ENCODE assay signal across 7 cellular contexts in genomic region chr1:88683516-88683847, GRCh38. TPM values are rescaled to one million over a fixed set of nuclear protein-coding genes. Genes with fewer than 3 reads are reported as not detected.
DNase-seq lines count a peak whose midpoint lies in the region; ATAC-seq and TF ChIP-seq lines count a peak whose summit lies in the region.

No MANE protein-coding gene starts in this region.

- H3K4me3 ChIP-seq in OCI-LY3 (ENCODE audit: low read length) (peak overlapping the region; percentile 96), rectal smooth muscle tissue (ENCODE audit: low read length) (peak overlapping the region; percentile 89)

- peak overlapping the region; percentile 87 for H3K4me2 ChIP-seq in OCI-LY3 (ENCODE audit: low read length)

- peak overlapping the region; percentile 87 for H3K9ac ChIP-seq in OCI-LY3 (ENCODE audit: low read length)
- peak overlapping the region; percentile 97 for H3K9ac ChIP-seq in rectal smooth muscle tissue (ENCODE audit: low read length)

- no peak for TF ChIP-seq CTCF in OCI-LY3 (IDR thresholded peaks at IDR 0.05; ENCODE audit: low read depth, low read length)

- 0 out of 2 replicates have a peak, but pooled peaks cover 4% of the 10 kb centered on the region for H4K20me1 ChIP-seq in OCI-LY3 (ENCODE audit: insufficient read depth, low read length)

- H3K9me3 ChIP-seq in OCI-LY3 (ENCODE audit: insufficient read depth, low read length) = no peaks in the 10 kb centered on the region

- H3K4me1 Mint-ChIP-seq in activated T-helper 2 cell treated with anti-CD3 and anti-CD28 coated beads, Interferon-gamma antibody, Interleukin-2, Interleukin-4, amounts not matched to agents 10 μg/mL and 5 μg/mL and 100 μg/mL, durations not matched to agents 14 hours and 24 hours and 36 hours (ENCODE audit: low read depth) = peaks cover 20% of the 10 kb centered on the region

- DNase-seq in activated T-helper 2 cell treated with anti-CD3 and anti-CD28 coated beads, Interferon-gamma antibody, Interleukin-2, Interleukin-4, amounts not matched to agents 10 μg/mL and 5 μg/mL and 100 μg/mL, durations not matched to agents 14 hours and 24 hours and 36 hours (ENCODE audit: low spot score) = no peak
- peak in 36 of 42 donors; percentile 6 to 66 (median 32) for DNase-seq in head of caudate nucleus
- no peak for DNase-seq in putamen (ENCODE audit: low spot score)

- intact Hi-C loops in activated T-helper 2 cell treated with anti-CD3 and anti-CD28 coated beads, Interferon-gamma antibody, Interleukin-2, Interleukin-4, amounts not matched to agents 10 μg/mL and 5 μg/mL and 100 μg/mL, durations not matched to agents 14 hours and 24 hours and 36 hours (cut with micrococcal nuclease) = loop anchor here (5.0 to 10.0 kb wide), 3 partner anchors 1349 to 1989 kb away; partner anchors contain the start of genes HS2ST1 and SELENOF
- intact Hi-C loops in head of caudate nucleus (cut with DNase I) = no loop called here

- H3K4me3 Mint-ChIP-seq in activated T-helper 2 cell treated with anti-CD3 and anti-CD28 coated beads, Interferon-gamma antibody, Interleukin-2, Interleukin-4, amounts not matched to agents 10 μg/mL and 5 μg/mL and 100 μg/mL, durations not matched to agents 14 hours and 24 hours and 36 hours (ENCODE audit: low read depth) = peak overlapping the region; percentile 99

- no peaks in the 10 kb centered on the region for H3K9me3 Mint-ChIP-seq in activated T-helper 2 cell treated with anti-CD3 and anti-CD28 coated beads, Interferon-gamma antibody, Interleukin-2, Interleukin-4, amounts not matched to agents 10 μg/mL and 5 μg/mL and 100 μg/mL, durations not matched to agents 14 hours and 24 hours and 36 hours

- peak overlapping the region; percentile 91 for H2AFZ ChIP-seq in OCI-LY3 (ENCODE audit: low read depth, low read length)

- no peaks in the 10 kb centered on the region for H3K36me3 ChIP-seq in OCI-LY3 (replicated peaks; ENCODE audit: low read depth, low read length)
- no peaks in the 10 kb centered on the region for H3K36me3 ChIP-seq in rectal smooth muscle tissue (ENCODE audit: control insufficient read depth, insufficient read depth, low read length)

- ATAC-seq in GM18868 (IDR thresholded peaks at IDR 0.05; ENCODE audit: unreplicated experiment) (peak; percentile 22), HG02884 (IDR thresholded peaks at IDR 0.05; ENCODE audit: unreplicated experiment) (peak; percentile 23)

- peak overlapping the region; percentile 88 for H3K27ac ChIP-seq in OCI-LY3 (ENCODE audit: low read length)
- H3K27ac ChIP-seq in rectal smooth muscle tissue (ENCODE audit: low read depth, low read length) = peak overlapping the region; percentile 95

- H3K27me3 ChIP-seq in OCI-LY3 (ENCODE audit: low read depth, low read length) = no peaks in the 10 kb centered on the region
- no peaks in the 10 kb centered on the region for H3K27me3 ChIP-seq in rectal smooth muscle tissue (ENCODE audit: control insufficient read depth, insufficient read depth, low read length)

- H3K79me2 ChIP-seq in OCI-LY3 (ENCODE audit: low read length) = peaks cover 46% of the 10 kb centered on the region

- H3K27ac Mint-ChIP-seq in activated T-helper 2 cell treated with anti-CD3 and anti-CD28 coated beads, Interferon-gamma antibody, Interleukin-2, Interleukin-4, amounts not matched to agents 10 μg/mL and 5 μg/mL and 100 μg/mL, durations not matched to agents 14 hours and 24 hours and 36 hours = peak overlapping the region; percentile 98

- no peaks in the 10 kb centered on the region for H3K36me3 Mint-ChIP-seq in activated T-helper 2 cell treated with anti-CD3 and anti-CD28 coated beads, Interferon-gamma antibody, Interleukin-2, Interleukin-4, amounts not matched to agents 10 μg/mL and 5 μg/mL and 100 μg/mL, durations not matched to agents 14 hours and 24 hours and 36 hours (ENCODE audit: low read depth)

- peaks cover 16% of the 10 kb centered on the region for H3K4me1 ChIP-seq in OCI-LY3 (ENCODE audit: low read length)
- peaks cover 9% of the 10 kb centered on the region for H3K4me1 ChIP-seq in rectal smooth muscle tissue (ENCODE audit: control insufficient read depth, insufficient read depth, low read length)

- peaks cover 9% of the 10 kb centered on the region for H3K27me3 Mint-ChIP-seq in activated T-helper 2 cell treated with anti-CD3 and anti-CD28 coated beads, Interferon-gamma antibody, Interleukin-2, Interleukin-4, amounts not matched to agents 10 μg/mL and 5 μg/mL and 100 μg/mL, durations not matched to agents 14 hours and 24 hours and 36 hours (ENCODE audit: low read depth)

RNA-seq across cellular contexts. Expression of gene PKN2, which starts 0.6 kb away (rescaled TPM):
- 21.2 and 21.4 TPM in 2 replicates for total RNA-seq in activated T-helper 2 cell treated with anti-CD3 and anti-CD28 coated beads, Interferon-gamma antibody, Interleukin-2, Interleukin-4, amounts not matched to agents 10 μg/mL and 5 μg/mL and 100 μg/mL, durations not matched to agents 14 hours and 24 hours and 36 hours

Comparison
In these comparisons a context has a peak if more than half of its experiments do, and no peak if none do; other contexts are left out.
1. DNase-seq: peak in head of caudate nucleus (36 of 42); none in activated T-helper 2 cell treated with anti-CD3 and anti-CD28 coated beads, Interferon-gamma antibody, Interleukin-2, Interleukin-4, amounts not matched to agents 10 μg/mL and 5 μg/mL and 100 μg/mL, durations not matched to agents 14 hours and 24 hours and 36 hours (single experiment) and putamen (single experiment).